Comparison of ENCODE assay signal across 8 cellular contexts in the genomic region with DNA sequence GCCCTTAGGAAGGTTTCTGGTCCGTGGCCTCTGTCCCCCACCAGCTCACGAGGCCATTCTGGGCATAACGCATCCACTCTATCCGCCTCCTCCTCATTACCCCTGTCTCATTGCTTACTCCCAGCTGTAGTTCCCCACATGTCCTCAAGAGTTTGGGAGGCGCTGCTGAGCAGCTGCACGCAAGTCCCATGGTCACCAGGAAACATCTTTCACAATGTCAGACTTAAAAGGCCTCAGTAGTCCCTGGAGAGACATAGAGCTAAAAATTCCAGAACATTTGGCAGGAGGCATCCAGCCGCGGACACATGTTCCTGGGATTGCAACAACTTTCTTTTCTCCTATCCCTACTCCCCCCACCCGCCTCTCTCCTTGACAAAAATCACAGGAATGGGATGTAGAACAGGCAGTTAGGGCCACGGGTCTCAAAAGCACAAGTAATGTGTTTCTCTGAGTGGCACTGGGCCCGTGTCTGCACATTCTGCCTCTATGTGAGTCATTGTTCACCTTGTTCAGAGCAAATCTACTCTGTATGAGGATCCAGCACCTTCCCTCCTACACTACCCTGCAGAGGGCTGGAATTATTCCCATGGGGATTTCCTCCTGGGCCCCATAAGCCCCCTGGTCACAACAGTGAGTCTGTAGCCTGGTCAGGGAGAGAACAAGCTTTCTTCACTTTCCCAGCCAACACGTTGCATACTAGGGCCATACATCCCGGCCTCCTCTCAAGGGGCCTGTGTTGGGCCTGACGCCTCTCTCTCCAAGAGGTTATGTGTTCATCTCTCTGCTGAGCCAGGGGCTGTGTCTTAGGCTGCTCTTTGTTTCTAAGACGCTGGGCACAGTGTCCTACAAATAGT. TPM values are rescaled to one million over a fixed set of nuclear protein-coding genes. Genes with fewer than 3 reads are reported as not detected.
A peak's percentile ranks its signal among the peaks of the same experiment; 100 is the strongest.
DNase-seq lines count a peak whose midpoint lies in the region; ATAC-seq and TF ChIP-seq lines count a peak whose summit lies in the region.

No MANE protein-coding gene starts in this region.

- TF ChIP-seq POLR2A in sigmoid colon (IDR thresholded peaks at IDR 0.05) = no peak

- H3K4me3 ChIP-seq in BE2C (ENCODE audit: low read depth, low read length) (no peak overlapping the region), H7 (ENCODE audit: insufficient read depth, low read depth, low read length) (no peak overlapping the region), adipocyte (ENCODE audit: low read length) (peak overlapping the region; percentile 6), right cardiac atrium (ENCODE audit: low read length) (no peak overlapping the region), sigmoid colon (no peak overlapping the region)

- H3K36me3 ChIP-seq in BE2C (no peaks in the 10 kb centered on the region), H7 (replicated peaks; ENCODE audit: control insufficient read depth, insufficient read depth, low read length) (peaks cover 9% of the 10 kb centered on the region), adipocyte (ENCODE audit: control insufficient read depth, insufficient read depth, low read length, severe bottlenecking) (peaks cover 39% of the 10 kb centered on the region), sigmoid colon (no peaks in the 10 kb centered on the region)

- intact Hi-C loops in right cardiac atrium (cut with DNase I) = loop anchor here (5.0 to 10.0 kb wide), 5 partner anchors 105 to 205 kb away; a partner anchor contains a TSS
- intact Hi-C loops in sigmoid colon (cut with DNase I) = no loop called here

- H3K4me1 ChIP-seq in BE2C (no peaks in the 10 kb centered on the region), adipocyte (ENCODE audit: control insufficient read depth, insufficient read depth, low read length) (peaks cover 35% of the 10 kb centered on the region), right cardiac atrium (ENCODE audit: control insufficient read depth, insufficient read depth, low read length) (peaks cover 14% of the 10 kb centered on the region), sigmoid colon (peaks cover 0 to 54% (median 44%) of the 10 kb centered on the region in 4 donors)

- H3K27me3 ChIP-seq in BE2C = no peaks in the 10 kb centered on the region
- H3K27me3 ChIP-seq in H7 (ENCODE audit: control insufficient read depth, insufficient read depth, low read length) = no peaks in the 10 kb centered on the region
- no peaks in the 10 kb centered on the region for H3K27me3 ChIP-seq in adipocyte (replicated peaks; ENCODE audit: control insufficient read depth, insufficient read depth, low read length)
- H3K27me3 ChIP-seq in right cardiac atrium (ENCODE audit: control insufficient read depth, insufficient read depth) = no peaks in the 10 kb centered on the region
- no peaks in the 10 kb centered on the region for H3K27me3 ChIP-seq in sigmoid colon

- TF ChIP-seq CTCF in BE2C (IDR thresholded peaks at IDR 0.05; ENCODE audit: low read depth, low read length) = peak; percentile 99
- TF ChIP-seq CTCF in sigmoid colon (IDR thresholded peaks at IDR 0.05) = peak; percentile 60 to 87 (median 86)

- peak; percentile 89 for ATAC-seq in SK-N-SH treated with all-trans-retinoic acid at 6 μM for 48 hours
- ATAC-seq in right cardiac atrium = peak; percentile 81 to 84
- ATAC-seq in GM18909 (IDR thresholded peaks at IDR 0.05; ENCODE audit: poor library complexity, unreplicated experiment) = no peak

- DNase-seq in BE2C (peak; percentile 75), H7 (peak; percentile 85), adipocyte (ENCODE audit: low read depth) (peak; percentile 63), right cardiac atrium (peak; percentile 76 to 89 (median 86)), sigmoid colon (peak; percentile 91), NCI-H2029 treated with DMSO at 0.1 percent for 48 hours (lab: John Stamatoyannopoulos, UW) (no peak)

- peak overlapping the region; percentile 46 for H3K9ac ChIP-seq in adipocyte (ENCODE audit: low read length)

- WGBS in right cardiac atrium = 45% methylated on average over 15 of the region's 15 CpGs
- 52 to 65% methylated on average over 15 of the region's 15 CpGs for WGBS in sigmoid colon, 2 donors

- H3K9me3 ChIP-seq in BE2C = no peaks in the 10 kb centered on the region
- peaks cover 5% of the 10 kb centered on the region for H3K9me3 ChIP-seq in adipocyte (ENCODE audit: control insufficient read depth, low read length)
- no peaks in the 10 kb centered on the region for H3K9me3 ChIP-seq in right cardiac atrium (ENCODE audit: control insufficient read depth, low read length)
- H3K9me3 ChIP-seq in sigmoid colon = no peaks in the 10 kb centered on the region

- peak overlapping the region; percentile 51 for H3K27ac ChIP-seq in right cardiac atrium (ENCODE audit: low read length)
- peak overlapping the region; percentile 66 to 93 (median 86) for H3K27ac ChIP-seq in sigmoid colon

- no peak for TF ChIP-seq EP300 in sigmoid colon (IDR thresholded peaks at IDR 0.05)

TF ChIP-seq in SK-N-SH treated with all-trans-retinoic acid at 6 μM for 48 hours, 23 proteins besides CTCF, POLR2A, EP300 and RAD21:
- TF ChIP-seq, protein P1, sequence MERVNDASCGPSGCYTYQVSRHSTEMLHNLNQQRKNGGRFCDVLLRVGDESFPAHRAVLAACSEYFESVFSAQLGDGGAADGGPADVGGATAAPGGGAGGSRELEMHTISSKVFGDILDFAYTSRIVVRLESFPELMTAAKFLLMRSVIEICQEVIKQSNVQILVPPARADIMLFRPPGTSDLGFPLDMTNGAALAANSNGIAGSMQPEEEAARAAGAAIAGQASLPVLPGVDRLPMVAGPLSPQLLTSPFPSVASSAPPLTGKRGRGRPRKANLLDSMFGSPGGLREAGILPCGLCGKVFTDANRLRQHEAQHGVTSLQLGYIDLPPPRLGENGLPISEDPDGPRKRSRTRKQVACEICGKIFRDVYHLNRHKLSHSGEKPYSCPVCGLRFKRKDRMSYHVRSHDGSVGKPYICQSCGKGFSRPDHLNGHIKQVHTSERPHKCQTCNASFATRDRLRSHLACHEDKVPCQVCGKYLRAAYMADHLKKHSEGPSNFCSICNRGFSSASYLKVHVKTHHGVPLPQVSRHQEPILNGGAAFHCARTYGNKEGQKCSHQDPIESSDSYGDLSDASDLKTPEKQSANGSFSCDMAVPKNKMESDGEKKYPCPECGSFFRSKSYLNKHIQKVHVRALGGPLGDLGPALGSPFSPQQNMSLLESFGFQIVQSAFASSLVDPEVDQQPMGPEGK (CRISPR knock-in tag; IDR thresholded peaks at IDR 0.05; ENCODE audit: borderline replicate concordance) = no peak
- TF ChIP-seq ARNTL (CRISPR knock-in tag; IDR thresholded peaks at IDR 0.05; ENCODE audit: borderline replicate concordance, low read depth) (no peak), OSR1 (CRISPR knock-in tag; IDR thresholded peaks at IDR 0.05) (no peak), ZFP30 (CRISPR knock-in tag; IDR thresholded peaks at IDR 0.05) (no peak), TCF4 (CRISPR knock-in tag; IDR thresholded peaks at IDR 0.05; ENCODE audit: borderline replicate concordance) (no peak)
- TF ChIP-seq, protein P2, sequence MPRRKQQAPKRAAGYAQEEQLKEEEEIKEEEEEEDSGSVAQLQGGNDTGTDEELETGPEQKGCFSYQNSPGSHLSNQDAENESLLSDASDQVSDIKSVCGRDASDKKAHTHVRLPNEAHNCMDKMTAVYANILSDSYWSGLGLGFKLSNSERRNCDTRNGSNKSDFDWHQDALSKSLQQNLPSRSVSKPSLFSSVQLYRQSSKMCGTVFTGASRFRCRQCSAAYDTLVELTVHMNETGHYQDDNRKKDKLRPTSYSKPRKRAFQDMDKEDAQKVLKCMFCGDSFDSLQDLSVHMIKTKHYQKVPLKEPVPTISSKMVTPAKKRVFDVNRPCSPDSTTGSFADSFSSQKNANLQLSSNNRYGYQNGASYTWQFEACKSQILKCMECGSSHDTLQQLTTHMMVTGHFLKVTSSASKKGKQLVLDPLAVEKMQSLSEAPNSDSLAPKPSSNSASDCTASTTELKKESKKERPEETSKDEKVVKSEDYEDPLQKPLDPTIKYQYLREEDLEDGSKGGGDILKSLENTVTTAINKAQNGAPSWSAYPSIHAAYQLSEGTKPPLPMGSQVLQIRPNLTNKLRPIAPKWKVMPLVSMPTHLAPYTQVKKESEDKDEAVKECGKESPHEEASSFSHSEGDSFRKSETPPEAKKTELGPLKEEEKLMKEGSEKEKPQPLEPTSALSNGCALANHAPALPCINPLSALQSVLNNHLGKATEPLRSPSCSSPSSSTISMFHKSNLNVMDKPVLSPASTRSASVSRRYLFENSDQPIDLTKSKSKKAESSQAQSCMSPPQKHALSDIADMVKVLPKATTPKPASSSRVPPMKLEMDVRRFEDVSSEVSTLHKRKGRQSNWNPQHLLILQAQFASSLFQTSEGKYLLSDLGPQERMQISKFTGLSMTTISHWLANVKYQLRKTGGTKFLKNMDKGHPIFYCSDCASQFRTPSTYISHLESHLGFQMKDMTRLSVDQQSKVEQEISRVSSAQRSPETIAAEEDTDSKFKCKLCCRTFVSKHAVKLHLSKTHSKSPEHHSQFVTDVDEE (CRISPR knock-in tag; IDR thresholded peaks at IDR 0.05) = no peak

RNA-seq across cellular contexts. Expression of a gene that starts 8.2 kb away (rescaled TPM):
- polyA plus RNA-seq in BE2C (2012; ENCODE audit: insufficient read depth, insufficient read length, low read depth) = 9.8 TPM
- 90.7 and 93.3 TPM in 2 replicates for total RNA-seq in H7 (2014; rRNA removed; shearing (Covaris generic))
- total RNA-seq in right cardiac atrium (10 to 100 TPM; 22.9 to 31.3 (median 24.2) TPM), sigmoid colon (10 to 100 TPM; 11.4 to 25.0 (median 22.2) TPM)
- polyA plus RNA-seq in right cardiac atrium (12.4 TPM), sigmoid colon (10 to 100 TPM in 1 of 3 donors, 1 to 10 TPM in 2; 4.2 to 51.8 (median 5.3) TPM)
